In the genomic region with DNA sequence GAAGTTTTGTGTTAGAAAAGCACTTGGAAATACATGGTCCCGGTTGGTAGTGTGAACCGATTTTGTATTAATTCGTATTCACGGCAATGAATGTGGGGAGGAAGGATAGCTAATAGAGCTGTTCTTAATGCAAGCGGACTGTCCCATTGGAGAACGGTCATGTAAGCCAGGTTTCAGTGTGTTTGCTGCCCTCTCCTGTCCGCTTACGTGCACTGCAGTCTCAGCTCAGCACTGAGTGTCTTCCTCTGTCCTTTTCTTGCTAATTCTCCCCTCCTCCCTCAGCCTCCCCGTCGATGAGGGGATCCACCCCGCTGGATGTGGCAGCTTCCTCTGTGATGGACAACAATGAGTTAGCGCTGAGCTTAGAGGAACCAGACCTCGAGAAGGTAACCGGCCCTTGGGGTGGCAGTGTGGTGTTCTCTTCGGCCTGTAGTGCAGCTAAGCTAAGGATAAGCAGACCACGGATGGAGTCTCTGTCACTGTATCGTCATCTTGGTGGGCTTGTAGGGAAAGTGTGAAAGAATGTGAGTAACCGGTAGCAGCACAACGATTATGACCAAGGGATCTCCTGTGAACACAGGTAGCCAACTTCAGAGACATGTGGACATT, we compare ENCODE assay signal across 8 cellular contexts.
A peak's percentile ranks its signal among the peaks of the same experiment; 100 is the strongest.
DNase-seq lines count a peak whose midpoint lies in the region; ATAC-seq, FAIRE-seq and TF ChIP-seq lines count a peak whose summit lies in the region.

No MANE protein-coding gene starts in this region.

- TF ChIP-seq EP300 in tibial nerve (IDR thresholded peaks at IDR 0.05) = no peak

- TF ChIP-seq POLR2A in tibial nerve (IDR thresholded peaks at IDR 0.05) = no peak

- peak; percentile 76 to 98 (median 96) for ATAC-seq in pancreas

- H3K4me3 ChIP-seq in pancreas = no peak overlapping the region
- H3K4me3 ChIP-seq in tibial nerve = no peak overlapping the region

- TF ChIP-seq CTCF in pancreas (IDR thresholded peaks at IDR 0.05) = peak; percentile 70 to 88 (median 82)
- peak; percentile 76 to 92 (median 86) for TF ChIP-seq CTCF in tibial nerve (IDR thresholded peaks at IDR 0.05)

- H3K36me3 ChIP-seq in pancreas (no peaks in the 10 kb centered on the region), tibial nerve (no peaks in the 10 kb centered on the region)

- H3K27ac ChIP-seq in pancreas = no peak overlapping the region
- no peak overlapping the region for H3K27ac ChIP-seq in tibial nerve

- peak; percentile 80 for DNase-seq in AG08395 (ENCODE audit: low spot score)
- DNase-seq in GM18507 (ENCODE audit: extremely low spot score, insufficient read length, low read depth) = peak; percentile 26
- DNase-seq in HuH-7 (ENCODE audit: low spot score) = peak; percentile 54
- DNase-seq in SHP77 treated with DMSO at 0.1 percent for 48 hours (lab: John Stamatoyannopoulos, UW) = peak; percentile 12
- DNase-seq in activated gamma-delta T cell treated with anti-CD3 and anti-CD28 coated beads, Interleukin-2, amount 50 U/mL, for 16 hours (ENCODE audit: low read depth) = peak; percentile 36
- DNase-seq in germinal center (ENCODE audit: low spot score) = peak; percentile 45
- peak; percentile 32 to 79 (median 68) for DNase-seq in pancreas
- peak; percentile 58 to 83 for DNase-seq in tibial nerve (ENCODE audit: low spot score in 2 of 2)

- intact Hi-C loops in pancreas (cut with DNase I) = loop anchor here in 2 of 3 donors (10.0 kb wide), 2 partner anchors 406 to 476 kb away; no protein-coding TSS in a partner anchor

- WGBS in pancreas, 2 donors = 15 to 17% methylated on average over 19 of the region's 19 CpGs
- WGBS in tibial nerve, 2 donors = 23 to 26% methylated on average over 19 of the region's 19 CpGs

- H3K4me1 ChIP-seq in pancreas (no peaks in the 10 kb centered on the region), tibial nerve (peaks cover 0 to 6% (median 0%) of the 10 kb centered on the region in 4 donors)

- FAIRE-seq in GM18507 (lab: Jason Lieb, UNC) (peak; percentile 95), pancreas (lab: Jason Lieb, UNC) (no peak)

- H3K9me3 ChIP-seq in pancreas = no peaks in the 10 kb centered on the region
- H3K9me3 ChIP-seq in tibial nerve = no peaks in the 10 kb centered on the region

- H3K27me3 ChIP-seq in pancreas (no peaks in the 10 kb centered on the region), tibial nerve (no peaks in the 10 kb centered on the region)

Comparison
In these comparisons a context has a peak if more than half of its experiments do, and no peak if none do; other contexts are left out.
1. DNase-seq: peak in every context shown above with its lines; median percentile 80 in AG08395; 70 in tibial nerve; 68 in pancreas; 54 in HuH-7; 45 in germinal center; 36 in activated gamma-delta T cell treated with anti-CD3 and anti-CD28 coated beads, Interleukin-2, amount 50 U/mL, for 16 hours; 26 in GM18507; 12 in SHP77 treated with DMSO at 0.1 percent for 48 hours.